ENCODE assay signal across 17 cellular contexts in the genomic region with DNA sequence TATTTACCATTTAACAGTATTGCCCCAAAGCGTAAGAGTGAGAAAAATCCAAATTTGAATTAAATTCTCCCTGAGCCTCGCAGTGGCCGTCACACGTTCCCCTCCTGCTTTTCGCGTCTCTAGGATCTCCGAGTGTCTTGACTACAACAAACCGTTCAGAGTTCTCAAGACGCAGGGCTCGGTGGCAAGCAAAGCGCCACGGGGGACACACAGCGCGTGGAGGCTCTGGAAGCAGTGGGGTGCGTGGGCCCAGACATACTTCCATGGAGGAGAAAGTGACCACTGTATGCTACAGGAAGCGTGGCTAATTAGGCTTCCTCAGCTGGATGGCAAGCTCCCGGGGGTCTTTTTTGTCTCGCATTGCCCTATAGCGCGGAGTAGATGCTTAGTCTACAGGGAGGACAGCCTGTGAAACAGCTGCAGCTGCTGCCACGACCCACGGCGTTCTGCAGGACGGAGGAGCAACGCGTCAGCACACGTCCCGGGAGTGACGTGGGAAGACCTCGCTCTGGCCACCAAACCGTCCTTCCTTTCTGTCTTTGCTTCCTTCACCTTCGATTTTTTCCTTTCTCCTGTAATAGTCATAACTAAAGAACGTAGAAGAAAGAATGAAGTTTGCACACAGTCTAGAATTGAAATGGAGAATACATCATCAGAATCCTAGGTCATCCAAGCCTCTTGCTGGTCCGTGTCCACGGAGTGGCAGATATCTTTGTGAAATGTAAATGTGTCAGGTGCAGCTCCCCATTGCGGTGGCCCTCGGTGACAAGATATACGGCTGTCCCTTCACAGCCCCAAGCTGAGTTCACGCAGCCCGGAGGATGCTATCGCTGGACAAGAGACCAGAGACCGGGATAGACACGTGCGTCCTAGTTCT.
A peak's percentile ranks its signal among the peaks of the same experiment; 100 is the strongest.
DNase-seq lines count a peak whose midpoint lies in the region; ATAC-seq and TF ChIP-seq lines count a peak whose summit lies in the region.
"Had no signal": no experiment of that assay in that cellular context is flagged by ENCODE, and none has a peak within 500 bp of the region (broad histone marks: within the 10 kb centered on the region; RNA-seq: fewer than 3 reads in every experiment).

No MANE protein-coding gene starts in this region.

- H3K27ac ChIP-seq in SJCRH30 (peak overlapping the region; percentile 45), caudate nucleus (ENCODE audit: low read depth, low read length) (peak overlapping the region; percentile 87), neuronal stem cell (replicated peaks; ENCODE audit: low read length) (no peak overlapping the region), tibial nerve (peak overlapping the region; percentile 44 to 80 (median 63))
- H3K27ac ChIP-seq: KMS-11 had no signal

- no peak for ATAC-seq in HG03280 (IDR thresholded peaks at IDR 0.05; ENCODE audit: unreplicated experiment)

- H3K9me3 ChIP-seq in SJCRH30 (replicated peaks): no peaks in the 10 kb centered on the region
- H3K9me3 ChIP-seq in neuronal stem cell (replicated peaks in 1 of 2; ENCODE audit: control insufficient read depth in 2 of 2, insufficient read depth in 1 of 2, low read depth in 1 of 2, low read length in 2 of 2): peaks cover 0 to 2% of the 10 kb centered on the region in 2 donors
- H3K9me3 ChIP-seq in tibial nerve: no peaks in the 10 kb centered on the region

- H3K36me3 ChIP-seq in SJCRH30: no peaks in the 10 kb centered on the region
- H3K36me3 ChIP-seq in neuronal stem cell (replicated peaks in 1 of 2; ENCODE audit: control insufficient read depth in 2 of 2, insufficient read depth in 2 of 2, low read length in 2 of 2): no peaks in the 10 kb centered on the region
- H3K36me3 ChIP-seq in tibial nerve: no peaks in the 10 kb centered on the region

- peak overlapping the region; percentile 27 for H2BK15ac ChIP-seq in neuronal stem cell (ENCODE audit: low read length)

- no peak overlapping the region for H2BK5ac ChIP-seq in neuronal stem cell (ENCODE audit: low read length)

- H2AK5ac ChIP-seq in neuronal stem cell (ENCODE audit: low read depth, low read length): no peak overlapping the region

- peak overlapping the region; percentile 11 for H3K14ac ChIP-seq in neuronal stem cell (ENCODE audit: low read length)

- H2AFZ ChIP-seq in neuronal stem cell (ENCODE audit: low read length): no peak overlapping the region

- DNase-seq in SJCRH30 (peak; percentile 77 to 78), caudate nucleus (lab: John Stamatoyannopoulos, UW) (no peak), neuronal stem cell (ENCODE audit: low spot score) (no peak), tibial nerve (ENCODE audit: low spot score in 2 of 2) (no peak), SIG-M5 treated with dmso at 0.1 percent for 504 hours (lab: John Stamatoyannopoulos, UW; ENCODE audit: unreplicated experiment) (no peak), D341Med (ENCODE audit: low spot score) (no peak)
- DNase-seq: DMS153, GDM1, NCI-H1417, NCI-H187, NCI-H2107, NCI-H2227 treated with DMSO at 0.1 percent for 48 hours, NCI-H510A treated with DMSO at 0.1 percent for 48 hours, NCI-H774, SIG-M5 had no signal

- H3K27me3 ChIP-seq in SJCRH30: no peaks in the 10 kb centered on the region; the same call in 1 of the 2 replicates
- H3K27me3 ChIP-seq in neuronal stem cell (ENCODE audit: control insufficient read depth in 3 of 3, insufficient read depth in 3 of 3, low read depth in 1 of 3, low read length in 3 of 3): no peaks in the 10 kb centered on the region
- H3K27me3 ChIP-seq in tibial nerve: no peaks in the 10 kb centered on the region

- H4K8ac ChIP-seq in neuronal stem cell (ENCODE audit: low read depth, low read length): no peak overlapping the region

- H3K4me2 ChIP-seq in neuronal stem cell (ENCODE audit: insufficient read depth, low read length, poor library complexity, severe bottlenecking): no peak overlapping the region
- H3K4me2 ChIP-seq: KMS-11 had no signal

- no peak overlapping the region for H2BK120ac ChIP-seq in neuronal stem cell (ENCODE audit: low read depth, low read length)

- no peak for TF ChIP-seq CTCF in tibial nerve (IDR thresholded peaks at IDR 0.05)

- H3K9ac ChIP-seq in neuronal stem cell (ENCODE audit: low read depth, low read length, poor library complexity): no peak overlapping the region
- H3K9ac ChIP-seq: KMS-11 had no signal

- H3K4me1 ChIP-seq in SJCRH30: peaks cover 16% of the 10 kb centered on the region
- H3K4me1 ChIP-seq in neuronal stem cell (ENCODE audit: control insufficient read depth in 2 of 2, insufficient read depth in 1 of 2, low read depth in 1 of 2, low read length in 2 of 2): peaks cover 5 to 13% of the 10 kb centered on the region in 2 donors
- peaks cover 0 to 22% (median 0%) of the 10 kb centered on the region in 4 donors for H3K4me1 ChIP-seq in tibial nerve

- no peaks in the 10 kb centered on the region for H3K79me1 ChIP-seq in neuronal stem cell (ENCODE audit: low read depth, low read length)

- H3K18ac ChIP-seq in neuronal stem cell (ENCODE audit: low read length): peak overlapping the region; percentile 55

- no peak for TF ChIP-seq EP300 in tibial nerve (IDR thresholded peaks at IDR 0.05)

- no peak overlapping the region for H2BK12ac ChIP-seq in neuronal stem cell (ENCODE audit: low read length)

- no peak for TF ChIP-seq POLR2A in tibial nerve (IDR thresholded peaks at IDR 0.05)

- H3K4ac ChIP-seq in neuronal stem cell (ENCODE audit: low read length): no peak overlapping the region

- no CpG with 5 or more reads among the region's 44 CpGs for WGBS in neuronal stem cell (ENCODE audit: extremely low coverage in 2 of 2, insufficient read length in 2 of 2, insufficient replicate concordance in 1 of 2), 2 donors
- 82 to 86% methylated on average over 43 to 44 of the region's 44 CpGs for WGBS in tibial nerve, 2 donors

- H3K23ac ChIP-seq in neuronal stem cell (ENCODE audit: low read depth, low read length, poor library complexity): peak overlapping the region; percentile 25

- H4K91ac ChIP-seq in neuronal stem cell (ENCODE audit: low read depth, low read length, poor library complexity): no peak overlapping the region

- H3K4me3 ChIP-seq in SJCRH30 (peak overlapping the region; percentile 31), neuronal stem cell (ENCODE audit: low read length in 2 of 2) (no peak overlapping the region), tibial nerve (no peak overlapping the region)

Comparison
In these comparisons a context has a peak if more than half of its experiments do, and no peak if none do; other contexts are left out.
1. DNase-seq: peak in SJCRH30 (2 of 2); none in caudate nucleus (0 of 61), neuronal stem cell (single experiment), tibial nerve (0 of 2), SIG-M5 treated with dmso at 0.1 percent for 504 hours (single experiment) and D341Med (single experiment).